Comparison of ENCODE assay signal across 1 cellular context in the genomic region with DNA sequence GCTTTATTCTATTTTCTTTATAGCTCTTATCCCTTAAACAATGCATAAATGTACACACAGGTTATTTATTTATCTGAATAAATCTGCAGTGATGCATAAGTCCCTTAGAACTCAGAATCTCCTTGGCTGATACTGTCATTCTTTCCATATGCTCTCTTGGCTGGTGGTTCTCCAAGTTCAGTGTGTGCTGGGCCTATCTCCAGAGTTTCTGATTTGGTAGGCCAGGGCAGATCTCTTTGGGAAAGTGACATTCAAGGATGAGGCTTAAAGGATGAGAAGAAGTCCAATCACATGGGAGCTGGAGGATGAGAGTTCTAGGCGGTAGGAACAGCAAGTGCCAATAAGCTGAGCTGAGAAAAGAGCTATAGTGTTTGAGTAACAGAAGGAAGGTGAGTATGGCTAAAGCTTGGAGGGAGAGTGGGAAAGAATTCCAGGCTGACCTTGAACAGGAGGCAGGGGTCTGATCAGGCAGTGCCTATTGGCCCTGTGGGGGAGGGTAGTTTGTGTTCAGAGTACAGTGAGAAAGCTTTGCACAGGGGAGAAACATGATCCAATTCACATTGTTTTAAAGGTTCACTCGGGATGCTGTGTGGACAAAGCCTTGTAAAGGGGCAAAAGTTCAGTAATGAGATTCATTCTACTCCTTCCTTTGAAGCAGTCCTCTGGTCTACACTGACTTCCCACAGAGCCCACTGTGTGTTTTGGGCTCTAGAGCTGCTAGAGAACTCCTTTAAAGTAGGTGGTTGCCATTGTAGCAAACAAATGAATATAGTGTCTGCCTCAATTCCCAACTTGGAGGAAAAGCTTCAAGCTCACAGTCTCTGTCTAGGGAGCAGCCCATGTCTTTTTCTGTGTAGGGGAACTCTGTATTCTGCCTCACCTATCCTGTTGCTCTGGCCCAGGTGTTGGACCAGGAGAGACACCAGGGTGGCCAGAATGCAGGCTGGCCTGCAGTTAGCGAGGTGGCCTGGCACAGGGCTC.
TF ChIP-seq lines count a peak whose summit lies in the region.

No MANE protein-coding gene starts in this region.

TF ChIP-seq in HepG2, 621 proteins besides CTCF, POLR2A, EP300 and RAD21 (continued from another document and continues in another):
- TF ChIP-seq, protein P1, sequence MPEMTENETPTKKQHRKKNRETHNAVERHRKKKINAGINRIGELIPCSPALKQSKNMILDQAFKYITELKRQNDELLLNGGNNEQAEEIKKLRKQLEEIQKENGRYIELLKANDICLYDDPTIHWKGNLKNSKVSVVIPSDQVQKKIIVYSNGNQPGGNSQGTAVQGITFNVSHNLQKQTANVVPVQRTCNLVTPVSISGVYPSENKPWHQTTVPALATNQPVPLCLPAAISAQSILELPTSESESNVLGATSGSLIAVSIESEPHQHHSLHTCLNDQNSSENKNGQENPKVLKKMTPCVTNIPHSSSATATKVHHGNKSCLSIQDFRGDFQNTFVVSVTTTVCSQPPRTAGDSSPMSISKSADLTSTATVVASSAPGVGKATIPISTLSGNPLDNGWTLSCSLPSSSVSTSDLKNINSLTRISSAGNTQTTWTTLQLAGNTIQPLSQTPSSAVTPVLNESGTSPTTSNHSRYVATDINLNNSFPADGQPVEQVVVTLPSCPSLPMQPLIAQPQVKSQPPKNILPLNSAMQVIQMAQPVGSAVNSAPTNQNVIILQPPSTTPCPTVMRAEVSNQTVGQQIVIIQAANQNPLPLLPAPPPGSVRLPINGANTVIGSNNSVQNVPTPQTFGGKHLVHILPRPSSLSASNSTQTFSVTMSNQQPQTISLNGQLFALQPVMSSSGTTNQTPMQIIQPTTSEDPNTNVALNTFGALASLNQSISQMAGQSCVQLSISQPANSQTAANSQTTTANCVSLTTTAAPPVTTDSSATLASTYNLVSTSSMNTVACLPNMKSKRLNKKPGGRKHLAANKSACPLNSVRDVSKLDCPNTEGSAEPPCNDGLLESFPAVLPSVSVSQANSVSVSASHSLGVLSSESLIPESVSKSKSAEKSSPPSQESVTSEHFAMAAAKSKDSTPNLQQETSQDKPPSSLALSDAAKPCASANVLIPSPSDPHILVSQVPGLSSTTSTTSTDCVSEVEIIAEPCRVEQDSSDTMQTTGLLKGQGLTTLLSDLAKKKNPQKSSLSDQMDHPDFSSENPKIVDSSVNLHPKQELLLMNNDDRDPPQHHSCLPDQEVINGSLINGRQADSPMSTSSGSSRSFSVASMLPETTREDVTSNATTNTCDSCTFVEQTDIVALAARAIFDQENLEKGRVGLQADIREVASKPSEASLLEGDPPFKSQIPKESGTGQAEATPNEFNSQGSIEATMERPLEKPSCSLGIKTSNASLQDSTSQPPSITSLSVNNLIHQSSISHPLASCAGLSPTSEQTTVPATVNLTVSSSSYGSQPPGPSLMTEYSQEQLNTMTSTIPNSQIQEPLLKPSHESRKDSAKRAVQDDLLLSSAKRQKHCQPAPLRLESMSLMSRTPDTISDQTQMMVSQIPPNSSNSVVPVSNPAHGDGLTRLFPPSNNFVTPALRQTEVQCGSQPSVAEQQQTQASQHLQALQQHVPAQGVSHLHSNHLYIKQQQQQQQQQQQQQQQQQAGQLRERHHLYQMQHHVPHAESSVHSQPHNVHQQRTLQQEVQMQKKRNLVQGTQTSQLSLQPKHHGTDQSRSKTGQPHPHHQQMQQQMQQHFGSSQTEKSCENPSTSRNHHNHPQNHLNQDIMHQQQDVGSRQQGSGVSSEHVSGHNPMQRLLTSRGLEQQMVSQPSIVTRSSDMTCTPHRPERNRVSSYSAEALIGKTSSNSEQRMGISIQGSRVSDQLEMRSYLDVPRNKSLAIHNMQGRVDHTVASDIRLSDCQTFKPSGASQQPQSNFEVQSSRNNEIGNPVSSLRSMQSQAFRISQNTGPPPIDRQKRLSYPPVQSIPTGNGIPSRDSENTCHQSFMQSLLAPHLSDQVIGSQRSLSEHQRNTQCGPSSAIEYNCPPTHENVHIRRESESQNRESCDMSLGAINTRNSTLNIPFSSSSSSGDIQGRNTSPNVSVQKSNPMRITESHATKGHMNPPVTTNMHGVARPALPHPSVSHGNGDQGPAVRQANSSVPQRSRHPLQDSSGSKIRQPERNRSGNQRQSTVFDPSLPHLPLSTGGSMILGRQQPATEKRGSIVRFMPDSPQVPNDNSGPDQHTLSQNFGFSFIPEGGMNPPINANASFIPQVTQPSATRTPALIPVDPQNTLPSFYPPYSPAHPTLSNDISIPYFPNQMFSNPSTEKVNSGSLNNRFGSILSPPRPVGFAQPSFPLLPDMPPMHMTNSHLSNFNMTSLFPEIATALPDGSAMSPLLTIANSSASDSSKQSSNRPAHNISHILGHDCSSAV (CRISPR knock-in tag; IDR thresholded peaks at IDR 0.05; ENCODE audit: borderline replicate concordance), result no peak
- TF ChIP-seq IKZF1 (IDR thresholded peaks at IDR 0.05) (no peak), ZNF709 (CRISPR knock-in tag; IDR thresholded peaks at IDR 0.05) (no peak), ZNF260 (CRISPR knock-in tag; IDR thresholded peaks at IDR 0.05; ENCODE audit: borderline replicate concordance, low read depth) (no peak), NFE2L1 (CRISPR knock-in tag; IDR thresholded peaks at IDR 0.05; ENCODE audit: borderline replicate concordance) (no peak), ZSCAN30 (CRISPR knock-in tag; IDR thresholded peaks at IDR 0.05) (no peak), POLR2AphosphoS2 (IDR thresholded peaks at IDR 0.05; ENCODE audit: low read depth, low read length) (no peak), ZNF577 (CRISPR knock-in tag; IDR thresholded peaks at IDR 0.05; ENCODE audit: borderline replicate concordance, low read depth) (no peak), MLLT10 (CRISPR knock-in tag; IDR thresholded peaks at IDR 0.05) (no peak), KMT2B (CRISPR knock-in tag; IDR thresholded peaks at IDR 0.05) (no peak), MTA1 (CRISPR knock-in tag; IDR thresholded peaks at IDR 0.05; ENCODE audit: borderline replicate concordance) (no peak), FOSL2 (CRISPR knock-in tag; IDR thresholded peaks at IDR 0.05) (no peak; the same call in 1 of the 2 replicates), MXD4 (CRISPR knock-in tag; IDR thresholded peaks at IDR 0.05) (0 out of 2 replicates have a peak, but pooled peaks have one; percentile 50), FOXK1 (CRISPR knock-in tag; IDR thresholded peaks at IDR 0.05; ENCODE audit: borderline replicate concordance, low read depth) (no peak), SETDB1 (CRISPR knock-in tag; IDR thresholded peaks at IDR 0.05; ENCODE audit: borderline replicate concordance) (no peak), WIZ (CRISPR knock-in tag; IDR thresholded peaks at IDR 0.05) (peak; percentile 89), CENPX (CRISPR knock-in tag; IDR thresholded peaks at IDR 0.05) (no peak), ZNF432 (CRISPR knock-in tag; IDR thresholded peaks at IDR 0.05; ENCODE audit: borderline replicate concordance) (no peak), NR2F2 (IDR thresholded peaks at IDR 0.05; ENCODE audit: borderline replicate concordance, low read depth) (peak; percentile 68), SIN3A (IDR thresholded peaks at IDR 0.05; ENCODE audit: borderline replicate concordance, low read depth, low read length) (no peak), ZNF703 (CRISPR knock-in tag; IDR thresholded peaks at IDR 0.05; ENCODE audit: borderline replicate concordance) (no peak), TOE1 (CRISPR knock-in tag; IDR thresholded peaks at IDR 0.05) (no peak), MIXL1 (CRISPR knock-in tag; IDR thresholded peaks at IDR 0.05) (0 out of 2 replicates have a peak, but pooled peaks have one; percentile 59), ZNF160 (CRISPR knock-in tag; IDR thresholded peaks at IDR 0.05) (peak; percentile 71; the same call in 1 of the 2 replicates), MBNL3 (CRISPR knock-in tag; conservative IDR thresholded peaks at IDR 0.05) (no peak), GTF2F1 (IDR thresholded peaks at IDR 0.05; ENCODE audit: low read length) (no peak), ZNF644 (CRISPR knock-in tag; IDR thresholded peaks at IDR 0.05; ENCODE audit: low read depth) (peak; percentile 19; the same call in 1 of the 2 replicates)
- TF ChIP-seq, protein P2, sequence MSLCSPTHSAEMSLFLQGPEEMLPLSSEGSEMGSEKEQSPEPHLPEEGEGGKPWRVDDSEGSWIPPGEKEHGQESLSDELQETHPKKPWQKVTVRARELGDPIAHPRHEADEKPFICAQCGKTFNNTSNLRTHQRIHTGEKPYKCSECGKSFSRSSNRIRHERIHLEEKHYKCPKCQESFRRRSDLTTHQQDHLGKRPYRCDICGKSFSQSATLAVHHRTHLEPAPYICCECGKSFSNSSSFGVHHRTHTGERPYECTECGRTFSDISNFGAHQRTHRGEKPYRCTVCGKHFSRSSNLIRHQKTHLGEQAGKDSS (CRISPR knock-in tag; IDR thresholded peaks at IDR 0.05; ENCODE audit: borderline replicate concordance, low read depth), result no peak; the same call in 1 of the 2 replicates
- TF ChIP-seq, protein P3, sequence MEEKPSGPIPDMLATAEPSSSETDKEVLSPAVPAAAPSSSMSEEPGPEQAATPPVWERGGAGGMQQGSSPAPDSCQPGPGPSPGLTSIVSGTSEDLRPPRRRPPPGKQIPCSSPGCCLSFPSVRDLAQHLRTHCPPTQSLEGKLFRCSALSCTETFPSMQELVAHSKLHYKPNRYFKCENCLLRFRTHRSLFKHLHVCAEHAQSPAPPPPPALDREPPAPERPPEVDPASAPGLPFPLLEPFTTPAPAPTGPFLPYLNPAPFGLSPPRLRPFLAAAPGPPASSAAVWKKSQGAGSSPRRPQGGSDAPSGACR (CRISPR knock-in tag; IDR thresholded peaks at IDR 0.05), result peak; percentile 68; the same call in 1 of the 2 replicates
- TF ChIP-seq, protein P4, sequence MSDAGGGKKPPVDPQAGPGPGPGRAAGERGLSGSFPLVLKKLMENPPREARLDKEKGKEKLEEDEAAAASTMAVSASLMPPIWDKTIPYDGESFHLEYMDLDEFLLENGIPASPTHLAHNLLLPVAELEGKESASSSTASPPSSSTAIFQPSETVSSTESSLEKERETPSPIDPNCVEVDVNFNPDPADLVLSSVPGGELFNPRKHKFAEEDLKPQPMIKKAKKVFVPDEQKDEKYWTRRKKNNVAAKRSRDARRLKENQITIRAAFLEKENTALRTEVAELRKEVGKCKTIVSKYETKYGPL (CRISPR knock-in tag; IDR thresholded peaks at IDR 0.05), result no peak
- TF ChIP-seq, protein P5, sequence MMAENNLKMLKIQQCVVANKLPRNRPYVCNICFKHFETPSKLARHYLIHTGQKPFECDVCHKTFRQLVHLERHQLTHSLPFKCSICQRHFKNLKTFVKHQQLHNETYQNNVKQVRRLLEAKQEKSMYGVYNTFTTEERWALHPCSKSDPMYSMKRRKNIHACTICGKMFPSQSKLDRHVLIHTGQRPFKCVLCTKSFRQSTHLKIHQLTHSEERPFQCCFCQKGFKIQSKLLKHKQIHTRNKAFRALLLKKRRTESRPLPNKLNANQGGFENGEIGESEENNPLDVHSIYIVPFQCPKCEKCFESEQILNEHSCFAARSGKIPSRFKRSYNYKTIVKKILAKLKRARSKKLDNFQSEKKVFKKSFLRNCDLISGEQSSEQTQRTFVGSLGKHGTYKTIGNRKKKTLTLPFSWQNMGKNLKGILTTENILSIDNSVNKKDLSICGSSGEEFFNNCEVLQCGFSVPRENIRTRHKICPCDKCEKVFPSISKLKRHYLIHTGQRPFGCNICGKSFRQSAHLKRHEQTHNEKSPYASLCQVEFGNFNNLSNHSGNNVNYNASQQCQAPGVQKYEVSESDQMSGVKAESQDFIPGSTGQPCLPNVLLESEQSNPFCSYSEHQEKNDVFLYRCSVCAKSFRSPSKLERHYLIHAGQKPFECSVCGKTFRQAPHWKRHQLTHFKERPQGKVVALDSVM (CRISPR knock-in tag; IDR thresholded peaks at IDR 0.05), result no peak
- TF ChIP-seq, protein P6, sequence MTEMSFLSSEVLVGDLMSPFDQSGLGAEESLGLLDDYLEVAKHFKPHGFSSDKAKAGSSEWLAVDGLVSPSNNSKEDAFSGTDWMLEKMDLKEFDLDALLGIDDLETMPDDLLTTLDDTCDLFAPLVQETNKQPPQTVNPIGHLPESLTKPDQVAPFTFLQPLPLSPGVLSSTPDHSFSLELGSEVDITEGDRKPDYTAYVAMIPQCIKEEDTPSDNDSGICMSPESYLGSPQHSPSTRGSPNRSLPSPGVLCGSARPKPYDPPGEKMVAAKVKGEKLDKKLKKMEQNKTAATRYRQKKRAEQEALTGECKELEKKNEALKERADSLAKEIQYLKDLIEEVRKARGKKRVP (CRISPR knock-in tag; IDR thresholded peaks at IDR 0.05), result no peak
- TF ChIP-seq, protein P7, sequence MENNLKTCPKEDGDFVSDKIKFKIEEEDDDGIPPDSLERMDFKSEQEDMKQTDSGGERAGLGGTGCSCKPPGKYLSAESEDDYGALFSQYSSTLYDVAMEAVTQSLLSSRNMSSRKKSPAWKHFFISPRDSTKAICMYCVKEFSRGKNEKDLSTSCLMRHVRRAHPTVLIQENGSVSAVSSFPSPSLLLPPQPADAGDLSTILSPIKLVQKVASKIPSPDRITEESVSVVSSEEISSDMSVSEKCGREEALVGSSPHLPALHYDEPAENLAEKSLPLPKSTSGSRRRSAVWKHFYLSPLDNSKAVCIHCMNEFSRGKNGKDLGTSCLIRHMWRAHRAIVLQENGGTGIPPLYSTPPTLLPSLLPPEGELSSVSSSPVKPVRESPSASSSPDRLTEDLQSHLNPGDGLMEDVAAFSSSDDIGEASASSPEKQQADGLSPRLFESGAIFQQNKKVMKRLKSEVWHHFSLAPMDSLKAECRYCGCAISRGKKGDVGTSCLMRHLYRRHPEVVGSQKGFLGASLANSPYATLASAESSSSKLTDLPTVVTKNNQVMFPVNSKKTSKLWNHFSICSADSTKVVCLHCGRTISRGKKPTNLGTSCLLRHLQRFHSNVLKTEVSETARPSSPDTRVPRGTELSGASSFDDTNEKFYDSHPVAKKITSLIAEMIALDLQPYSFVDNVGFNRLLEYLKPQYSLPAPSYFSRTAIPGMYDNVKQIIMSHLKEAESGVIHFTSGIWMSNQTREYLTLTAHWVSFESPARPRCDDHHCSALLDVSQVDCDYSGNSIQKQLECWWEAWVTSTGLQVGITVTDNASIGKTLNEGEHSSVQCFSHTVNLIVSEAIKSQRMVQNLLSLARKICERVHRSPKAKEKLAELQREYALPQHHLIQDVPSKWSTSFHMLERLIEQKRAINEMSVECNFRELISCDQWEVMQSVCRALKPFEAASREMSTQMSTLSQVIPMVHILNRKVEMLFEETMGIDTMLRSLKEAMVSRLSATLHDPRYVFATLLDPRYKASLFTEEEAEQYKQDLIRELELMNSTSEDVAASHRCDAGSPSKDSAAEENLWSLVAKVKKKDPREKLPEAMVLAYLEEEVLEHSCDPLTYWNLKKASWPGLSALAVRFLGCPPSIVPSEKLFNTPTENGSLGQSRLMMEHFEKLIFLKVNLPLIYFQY (CRISPR knock-in tag; IDR thresholded peaks at IDR 0.05; ENCODE audit: borderline replicate concordance), result 0 out of 2 replicates have a peak, but pooled peaks have one; percentile 26
- TF ChIP-seq, protein P8, sequence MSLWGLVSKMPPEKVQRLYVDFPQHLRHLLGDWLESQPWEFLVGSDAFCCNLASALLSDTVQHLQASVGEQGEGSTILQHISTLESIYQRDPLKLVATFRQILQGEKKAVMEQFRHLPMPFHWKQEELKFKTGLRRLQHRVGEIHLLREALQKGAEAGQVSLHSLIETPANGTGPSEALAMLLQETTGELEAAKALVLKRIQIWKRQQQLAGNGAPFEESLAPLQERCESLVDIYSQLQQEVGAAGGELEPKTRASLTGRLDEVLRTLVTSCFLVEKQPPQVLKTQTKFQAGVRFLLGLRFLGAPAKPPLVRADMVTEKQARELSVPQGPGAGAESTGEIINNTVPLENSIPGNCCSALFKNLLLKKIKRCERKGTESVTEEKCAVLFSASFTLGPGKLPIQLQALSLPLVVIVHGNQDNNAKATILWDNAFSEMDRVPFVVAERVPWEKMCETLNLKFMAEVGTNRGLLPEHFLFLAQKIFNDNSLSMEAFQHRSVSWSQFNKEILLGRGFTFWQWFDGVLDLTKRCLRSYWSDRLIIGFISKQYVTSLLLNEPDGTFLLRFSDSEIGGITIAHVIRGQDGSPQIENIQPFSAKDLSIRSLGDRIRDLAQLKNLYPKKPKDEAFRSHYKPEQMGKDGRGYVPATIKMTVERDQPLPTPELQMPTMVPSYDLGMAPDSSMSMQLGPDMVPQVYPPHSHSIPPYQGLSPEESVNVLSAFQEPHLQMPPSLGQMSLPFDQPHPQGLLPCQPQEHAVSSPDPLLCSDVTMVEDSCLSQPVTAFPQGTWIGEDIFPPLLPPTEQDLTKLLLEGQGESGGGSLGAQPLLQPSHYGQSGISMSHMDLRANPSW (CRISPR knock-in tag; IDR thresholded peaks at IDR 0.05; ENCODE audit: borderline replicate concordance), result peak; percentile 34; the same call in 1 of the 2 replicates
